Comparison of ENCODE assay signal across 1 cellular context in genomic region chr17:64036198-64036922, GRCh38.
A peak's percentile ranks its signal among the peaks of the same experiment; 100 is the strongest.
TF ChIP-seq lines count a peak whose summit lies in the region.

No MANE protein-coding gene starts in this region.

TF ChIP-seq in GM23338, 12 proteins besides CTCF, POLR2A, EP300 and RAD21 (continued from another document):
- TF ChIP-seq ZNF462 (CRISPR knock-in tag; IDR thresholded peaks at IDR 0.05): peak; percentile 61; the same call in 1 of the 2 replicates
